1 cellular context compared by ENCODE assay signal in the genomic region with DNA sequence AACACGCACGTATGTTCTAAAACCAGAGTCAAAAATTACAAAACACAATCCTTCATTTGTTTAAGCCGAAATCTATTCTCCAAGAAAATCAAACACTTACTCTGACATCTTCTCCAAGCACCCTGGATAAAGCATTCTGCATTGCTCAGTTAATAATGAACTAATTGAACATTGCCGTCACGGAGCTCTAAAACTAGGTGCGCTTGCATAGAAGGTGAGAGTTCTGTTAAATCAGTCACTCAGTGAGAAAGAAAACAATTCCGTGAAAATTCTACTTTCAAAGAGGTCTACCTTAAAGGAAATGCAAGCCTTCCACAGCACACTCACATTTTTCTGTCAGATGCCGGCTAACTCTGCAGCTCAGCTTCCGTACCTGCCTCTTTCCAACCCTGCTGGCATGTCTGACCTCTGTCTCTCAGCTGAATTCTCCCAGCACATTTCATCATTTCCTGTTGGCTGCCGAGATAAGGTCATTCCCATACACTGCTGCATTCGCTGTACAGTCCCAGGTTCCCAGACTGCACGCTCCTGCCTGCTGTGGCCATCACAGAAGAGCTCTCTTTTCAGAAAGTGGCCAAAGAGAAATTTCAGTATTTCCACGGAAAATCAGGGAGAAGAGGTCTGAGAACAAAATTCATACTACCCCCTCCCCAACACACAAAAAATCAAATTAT.
TF ChIP-seq lines count a peak whose summit lies in the region.

No MANE protein-coding gene starts in this region.

TF ChIP-seq in HepG2, 621 proteins besides CTCF, POLR2A, EP300 and RAD21 (continued from another document):
- TF ChIP-seq, protein P1, sequence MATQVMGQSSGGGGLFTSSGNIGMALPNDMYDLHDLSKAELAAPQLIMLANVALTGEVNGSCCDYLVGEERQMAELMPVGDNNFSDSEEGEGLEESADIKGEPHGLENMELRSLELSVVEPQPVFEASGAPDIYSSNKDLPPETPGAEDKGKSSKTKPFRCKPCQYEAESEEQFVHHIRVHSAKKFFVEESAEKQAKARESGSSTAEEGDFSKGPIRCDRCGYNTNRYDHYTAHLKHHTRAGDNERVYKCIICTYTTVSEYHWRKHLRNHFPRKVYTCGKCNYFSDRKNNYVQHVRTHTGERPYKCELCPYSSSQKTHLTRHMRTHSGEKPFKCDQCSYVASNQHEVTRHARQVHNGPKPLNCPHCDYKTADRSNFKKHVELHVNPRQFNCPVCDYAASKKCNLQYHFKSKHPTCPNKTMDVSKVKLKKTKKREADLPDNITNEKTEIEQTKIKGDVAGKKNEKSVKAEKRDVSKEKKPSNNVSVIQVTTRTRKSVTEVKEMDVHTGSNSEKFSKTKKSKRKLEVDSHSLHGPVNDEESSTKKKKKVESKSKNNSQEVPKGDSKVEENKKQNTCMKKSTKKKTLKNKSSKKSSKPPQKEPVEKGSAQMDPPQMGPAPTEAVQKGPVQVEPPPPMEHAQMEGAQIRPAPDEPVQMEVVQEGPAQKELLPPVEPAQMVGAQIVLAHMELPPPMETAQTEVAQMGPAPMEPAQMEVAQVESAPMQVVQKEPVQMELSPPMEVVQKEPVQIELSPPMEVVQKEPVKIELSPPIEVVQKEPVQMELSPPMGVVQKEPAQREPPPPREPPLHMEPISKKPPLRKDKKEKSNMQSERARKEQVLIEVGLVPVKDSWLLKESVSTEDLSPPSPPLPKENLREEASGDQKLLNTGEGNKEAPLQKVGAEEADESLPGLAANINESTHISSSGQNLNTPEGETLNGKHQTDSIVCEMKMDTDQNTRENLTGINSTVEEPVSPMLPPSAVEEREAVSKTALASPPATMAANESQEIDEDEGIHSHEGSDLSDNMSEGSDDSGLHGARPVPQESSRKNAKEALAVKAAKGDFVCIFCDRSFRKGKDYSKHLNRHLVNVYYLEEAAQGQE (IDR thresholded peaks at IDR 0.05; ENCODE audit: borderline replicate concordance in 1 of 2, low read depth in 1 of 2, low read length in 2 of 2): no peak; a peak in 1 of 4 replicates
- TF ChIP-seq, protein P2, sequence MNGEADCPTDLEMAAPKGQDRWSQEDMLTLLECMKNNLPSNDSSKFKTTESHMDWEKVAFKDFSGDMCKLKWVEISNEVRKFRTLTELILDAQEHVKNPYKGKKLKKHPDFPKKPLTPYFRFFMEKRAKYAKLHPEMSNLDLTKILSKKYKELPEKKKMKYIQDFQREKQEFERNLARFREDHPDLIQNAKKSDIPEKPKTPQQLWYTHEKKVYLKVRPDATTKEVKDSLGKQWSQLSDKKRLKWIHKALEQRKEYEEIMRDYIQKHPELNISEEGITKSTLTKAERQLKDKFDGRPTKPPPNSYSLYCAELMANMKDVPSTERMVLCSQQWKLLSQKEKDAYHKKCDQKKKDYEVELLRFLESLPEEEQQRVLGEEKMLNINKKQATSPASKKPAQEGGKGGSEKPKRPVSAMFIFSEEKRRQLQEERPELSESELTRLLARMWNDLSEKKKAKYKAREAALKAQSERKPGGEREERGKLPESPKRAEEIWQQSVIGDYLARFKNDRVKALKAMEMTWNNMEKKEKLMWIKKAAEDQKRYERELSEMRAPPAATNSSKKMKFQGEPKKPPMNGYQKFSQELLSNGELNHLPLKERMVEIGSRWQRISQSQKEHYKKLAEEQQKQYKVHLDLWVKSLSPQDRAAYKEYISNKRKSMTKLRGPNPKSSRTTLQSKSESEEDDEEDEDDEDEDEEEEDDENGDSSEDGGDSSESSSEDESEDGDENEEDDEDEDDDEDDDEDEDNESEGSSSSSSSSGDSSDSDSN (CRISPR knock-in tag; IDR thresholded peaks at IDR 0.05): peak; percentile 70
